ENCODE assay signal across 16 cellular contexts in the genomic region with DNA sequence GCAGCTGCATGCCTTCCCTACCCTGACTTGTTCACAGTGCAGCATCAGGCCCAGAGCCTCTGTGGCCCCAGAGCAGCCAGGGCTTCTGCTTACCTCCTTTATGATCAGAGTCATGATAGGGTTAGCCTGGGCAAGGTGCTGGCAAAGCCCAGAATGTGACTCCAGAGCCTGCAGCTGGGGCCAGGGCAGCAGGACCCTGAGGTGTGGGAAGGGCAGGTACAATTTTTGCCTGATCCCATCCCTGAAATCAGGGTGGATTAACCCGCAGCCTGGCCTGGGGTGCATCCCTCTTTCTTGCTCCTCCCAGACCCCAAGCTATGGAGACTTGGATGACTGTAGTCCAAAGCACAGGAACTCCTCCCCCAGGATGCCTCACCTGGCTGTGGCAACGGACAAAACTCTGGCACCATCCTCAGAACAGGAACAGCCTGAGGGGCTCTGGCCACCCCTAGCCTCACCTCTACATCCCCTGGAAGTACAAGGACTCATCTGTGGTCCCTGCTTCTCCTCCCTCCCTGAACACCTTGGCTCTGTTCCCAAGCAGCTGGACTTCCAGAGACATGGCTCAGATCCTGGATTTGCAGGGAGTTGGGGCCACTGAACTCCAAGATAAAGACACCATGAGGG. TPM values are rescaled to one million over a fixed set of nuclear protein-coding genes. Genes with fewer than 3 reads are reported as not detected.
DNase-seq lines count a peak whose midpoint lies in the region; ATAC-seq and TF ChIP-seq lines count a peak whose summit lies in the region.
"Had no signal": no experiment of that assay in that cellular context is flagged by ENCODE, and none has a peak within 500 bp of the region (broad histone marks: within the 10 kb centered on the region; RNA-seq: fewer than 3 reads in every experiment).

No MANE protein-coding gene starts in this region.

- no peaks in the 10 kb centered on the region for H3K9me3 ChIP-seq in spleen
- H3K9me3 ChIP-seq in right cardiac atrium (ENCODE audit: control insufficient read depth, low read length): no peaks in the 10 kb centered on the region
- H3K9me3 ChIP-seq: BLaER1 had no signal

- ATAC-seq in WTC11: no peak
- no peak for ATAC-seq in HG02759 (IDR thresholded peaks at IDR 0.05; ENCODE audit: unreplicated experiment)
- no peak for ATAC-seq in right cardiac atrium

- WGBS in spleen, 5 donors: 68 to 92% (median 85%) methylated on average over 2 of the region's 2 CpGs
- WGBS in right cardiac atrium: 74% methylated on average over 2 of the region's 2 CpGs

- peak overlapping the region; percentile 53; the same call in 1 of the 2 replicates for H3K27ac Mint-ChIP-seq in WTC11

- H3K4me3 ChIP-seq in spleen (no peak overlapping the region), right cardiac atrium (ENCODE audit: low read length) (no peak overlapping the region)
- H3K4me3 ChIP-seq: BLaER1, GM23248, PC-9 had no signal

- TF ChIP-seq POLR2A in spleen (IDR thresholded peaks at IDR 0.05): no peak

- DNase-seq in AG08396 (ENCODE audit: low spot score) (peak; percentile 8), GM10266 (ENCODE audit: extremely low spot score) (peak; percentile 3), WTC11 (ENCODE audit: low spot score) (no peak), islet precursor cell (peak; percentile 54), DMS79 treated with DMSO at 0.1 percent for 48 hours (lab: John Stamatoyannopoulos, UW) (no peak), spleen (no peak), right cardiac atrium (no peak)
- DNase-seq: DMS53, GM23248, NCI-H1436 treated with DMSO at 0.1 percent for 48 hours, NCI-H2227 treated with DMSO at 0.1 percent for 48 hours, NCI-H526, PC-9 had no signal

- no peaks in the 10 kb centered on the region for H3K27me3 ChIP-seq in spleen (replicated peaks in 1 of 7)
- no peaks in the 10 kb centered on the region for H3K27me3 ChIP-seq in right cardiac atrium (ENCODE audit: control insufficient read depth, insufficient read depth)
- H3K27me3 ChIP-seq: BLaER1 had no signal

- intact Hi-C loops in spleen (cut with DNase I; ENCODE audit: low total_unique reads): no loop called here
- intact Hi-C loops in right cardiac atrium (cut with DNase I): no loop called here

- POLR2A ChIA-PET in WTC11 (lab: Charles Lee): no interaction called here

- no peak overlapping the region for H3K4me3 Mint-ChIP-seq in WTC11

- TF ChIP-seq CTCF in GM10266 (IDR thresholded peaks at IDR 0.05; ENCODE audit: control insufficient read depth, insufficient read depth, low read depth, missing control alignments): no peak
- TF ChIP-seq CTCF in WTC11 (IDR thresholded peaks at IDR 0.05): no peak
- no peak for TF ChIP-seq CTCF in spleen (IDR thresholded peaks at IDR 0.05 in 8 of 11, conservative IDR thresholded peaks at IDR 0.05 in 3 of 11)

- H3K36me3 ChIP-seq in spleen: no peaks in the 10 kb centered on the region
- H3K36me3 ChIP-seq: BLaER1 had no signal

- H3K27ac ChIP-seq in spleen (no peak overlapping the region), right cardiac atrium (ENCODE audit: low read length) (no peak overlapping the region)
- H3K27ac ChIP-seq: BLaER1, GM23248, PC-9 had no signal

- CTCF ChIA-PET in WTC11 (lab: Charles Lee): interaction anchor here (0.7 to 2.1 kb wide), 5 partner anchors 20 to 120 kb away, joined by 3 to 10 read pairs (median 8); no protein-coding TSS in a partner anchor

- no peaks in the 10 kb centered on the region for H3K36me3 Mint-ChIP-seq in WTC11

- H3K9me3 Mint-ChIP-seq in WTC11: no peaks in the 10 kb centered on the region

- no peaks in the 10 kb centered on the region for H3K27me3 Mint-ChIP-seq in WTC11 (ENCODE audit: low read depth)

- H3K4me1 Mint-ChIP-seq in WTC11: peaks cover 18% of the 10 kb centered on the region

- peaks cover 0 to 16% (median 9%) of the 10 kb centered on the region in 6 donors for H3K4me1 ChIP-seq in spleen
- H3K4me1 ChIP-seq in right cardiac atrium (ENCODE audit: control insufficient read depth, insufficient read depth, low read length): no peaks in the 10 kb centered on the region

TF ChIP-seq in WTC11, 78 proteins besides CTCF, POLR2A, EP300 and RAD21 (continues in another document):
- TF ChIP-seq MXD4 (CRISPR knock-in tag; IDR thresholded peaks at IDR 0.05; ENCODE audit: borderline replicate concordance): no peak
- TF ChIP-seq ZNF532 (CRISPR knock-in tag; IDR thresholded peaks at IDR 0.05; ENCODE audit: borderline replicate concordance): no peak
- TF ChIP-seq CREB1 (CRISPR knock-in tag; IDR thresholded peaks at IDR 0.05): no peak
- TF ChIP-seq, protein P1, sequence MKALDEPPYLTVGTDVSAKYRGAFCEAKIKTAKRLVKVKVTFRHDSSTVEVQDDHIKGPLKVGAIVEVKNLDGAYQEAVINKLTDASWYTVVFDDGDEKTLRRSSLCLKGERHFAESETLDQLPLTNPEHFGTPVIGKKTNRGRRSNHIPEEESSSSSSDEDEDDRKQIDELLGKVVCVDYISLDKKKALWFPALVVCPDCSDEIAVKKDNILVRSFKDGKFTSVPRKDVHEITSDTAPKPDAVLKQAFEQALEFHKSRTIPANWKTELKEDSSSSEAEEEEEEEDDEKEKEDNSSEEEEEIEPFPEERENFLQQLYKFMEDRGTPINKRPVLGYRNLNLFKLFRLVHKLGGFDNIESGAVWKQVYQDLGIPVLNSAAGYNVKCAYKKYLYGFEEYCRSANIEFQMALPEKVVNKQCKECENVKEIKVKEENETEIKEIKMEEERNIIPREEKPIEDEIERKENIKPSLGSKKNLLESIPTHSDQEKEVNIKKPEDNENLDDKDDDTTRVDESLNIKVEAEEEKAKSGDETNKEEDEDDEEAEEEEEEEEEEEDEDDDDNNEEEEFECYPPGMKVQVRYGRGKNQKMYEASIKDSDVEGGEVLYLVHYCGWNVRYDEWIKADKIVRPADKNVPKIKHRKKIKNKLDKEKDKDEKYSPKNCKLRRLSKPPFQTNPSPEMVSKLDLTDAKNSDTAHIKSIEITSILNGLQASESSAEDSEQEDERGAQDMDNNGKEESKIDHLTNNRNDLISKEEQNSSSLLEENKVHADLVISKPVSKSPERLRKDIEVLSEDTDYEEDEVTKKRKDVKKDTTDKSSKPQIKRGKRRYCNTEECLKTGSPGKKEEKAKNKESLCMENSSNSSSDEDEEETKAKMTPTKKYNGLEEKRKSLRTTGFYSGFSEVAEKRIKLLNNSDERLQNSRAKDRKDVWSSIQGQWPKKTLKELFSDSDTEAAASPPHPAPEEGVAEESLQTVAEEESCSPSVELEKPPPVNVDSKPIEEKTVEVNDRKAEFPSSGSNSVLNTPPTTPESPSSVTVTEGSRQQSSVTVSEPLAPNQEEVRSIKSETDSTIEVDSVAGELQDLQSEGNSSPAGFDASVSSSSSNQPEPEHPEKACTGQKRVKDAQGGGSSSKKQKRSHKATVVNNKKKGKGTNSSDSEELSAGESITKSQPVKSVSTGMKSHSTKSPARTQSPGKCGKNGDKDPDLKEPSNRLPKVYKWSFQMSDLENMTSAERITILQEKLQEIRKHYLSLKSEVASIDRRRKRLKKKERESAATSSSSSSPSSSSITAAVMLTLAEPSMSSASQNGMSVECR (CRISPR knock-in tag; IDR thresholded peaks at IDR 0.05; ENCODE audit: borderline replicate concordance): no peak
- TF ChIP-seq ZBTB43 (CRISPR knock-in tag; IDR thresholded peaks at IDR 0.05): no peak

RNA-seq across cellular contexts. Expression of gene DCAF7, which starts 4.9 kb away (rescaled TPM):
- 91.5 to 99.8 TPM (median 97.8 TPM) in 3 replicates for total RNA-seq in WTC11 (2021)
- 10 to 100 TPM; 52.1 to 87.5 (median 73.7) TPM for total RNA-seq in spleen
- polyA plus RNA-seq in spleen: 10 to 100 TPM; 15.9 to 21.6 (median 18.4) TPM
- total RNA-seq in right cardiac atrium: 10 to 100 TPM; 45.0 to 57.3 (median 50.4) TPM
- polyA plus RNA-seq in right cardiac atrium: 15.1 TPM

RNA-seq across cellular contexts. Expression of gene KCNH6, which starts 22.3 kb away (rescaled TPM):
- total RNA-seq in WTC11 (2021) (2.1 to 2.4 TPM (median 2.3 TPM) in 3 replicates), spleen (not detected), right cardiac atrium (not detected)
- polyA plus RNA-seq in spleen (not detected), right cardiac atrium (not detected)
- total RNA-seq: GM23248, HT1080, PC-9 had no signal
- polyA plus RNA-seq: GM23248 had no signal

RNA-seq across cellular contexts. Expression of gene TACO1, which starts 55.3 kb away (rescaled TPM):
- total RNA-seq in WTC11 (2021) (22.8 to 26.9 TPM (median 24.1 TPM) in 3 replicates), spleen (10 to 100 TPM; 10.6 to 16.8 (median 14.9) TPM), right cardiac atrium (10 to 100 TPM; 28.5 to 37.6 (median 34.5) TPM)
- polyA plus RNA-seq in spleen (10 to 100 TPM; 14.6 to 19.1 (median 16.9) TPM), right cardiac atrium (47.0 TPM)

Comparison
In these comparisons a context has a peak if more than half of its experiments do, and no peak if none do; other contexts are left out.
1. DNase-seq: peak in AG08396 (single experiment), GM10266 (single experiment) and islet precursor cell (single experiment); none in WTC11 (single experiment), DMS79 treated with DMSO at 0.1 percent for 48 hours (single experiment), spleen (single experiment) and right cardiac atrium (0 of 3).